ENCODE assay signal across 3 cellular contexts in the genomic region with DNA sequence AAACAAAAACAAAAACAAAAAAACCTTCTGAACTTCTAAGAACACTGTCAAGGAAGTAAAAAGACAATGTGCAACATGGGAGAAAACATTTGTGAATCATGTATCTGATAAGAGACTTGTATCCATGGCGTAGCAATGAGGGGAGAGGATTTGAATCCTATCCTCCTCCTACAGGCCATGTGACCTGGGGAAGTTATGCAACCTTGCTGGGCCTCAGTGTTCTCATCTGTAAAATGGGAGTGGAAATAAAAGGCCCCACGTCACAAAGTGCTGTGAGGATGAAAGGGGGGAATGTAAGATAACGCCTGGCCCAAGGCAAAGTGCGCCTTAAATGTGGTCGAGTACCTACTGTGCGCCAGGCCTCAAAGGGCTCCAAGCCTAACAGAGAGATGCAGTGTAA.
TF ChIP-seq lines count a peak whose summit lies in the region.

No MANE protein-coding gene starts in this region.

TF ChIP-seq in HepG2, 621 proteins besides CTCF, POLR2A, EP300 and RAD21:
- peak; percentile 63 for TF ChIP-seq ZNF629 (CRISPR knock-in tag; conservative IDR thresholded peaks at IDR 0.05)
- TF ChIP-seq SIX4 (CRISPR knock-in tag; IDR thresholded peaks at IDR 0.05), result no peak
- TF ChIP-seq DPF2 (CRISPR knock-in tag; IDR thresholded peaks at IDR 0.05; ENCODE audit: borderline replicate concordance, low read depth), result no peak

TF ChIP-seq in K562, 482 proteins besides CTCF, POLR2A, EP300 and RAD21:
- TF ChIP-seq, protein P1, sequence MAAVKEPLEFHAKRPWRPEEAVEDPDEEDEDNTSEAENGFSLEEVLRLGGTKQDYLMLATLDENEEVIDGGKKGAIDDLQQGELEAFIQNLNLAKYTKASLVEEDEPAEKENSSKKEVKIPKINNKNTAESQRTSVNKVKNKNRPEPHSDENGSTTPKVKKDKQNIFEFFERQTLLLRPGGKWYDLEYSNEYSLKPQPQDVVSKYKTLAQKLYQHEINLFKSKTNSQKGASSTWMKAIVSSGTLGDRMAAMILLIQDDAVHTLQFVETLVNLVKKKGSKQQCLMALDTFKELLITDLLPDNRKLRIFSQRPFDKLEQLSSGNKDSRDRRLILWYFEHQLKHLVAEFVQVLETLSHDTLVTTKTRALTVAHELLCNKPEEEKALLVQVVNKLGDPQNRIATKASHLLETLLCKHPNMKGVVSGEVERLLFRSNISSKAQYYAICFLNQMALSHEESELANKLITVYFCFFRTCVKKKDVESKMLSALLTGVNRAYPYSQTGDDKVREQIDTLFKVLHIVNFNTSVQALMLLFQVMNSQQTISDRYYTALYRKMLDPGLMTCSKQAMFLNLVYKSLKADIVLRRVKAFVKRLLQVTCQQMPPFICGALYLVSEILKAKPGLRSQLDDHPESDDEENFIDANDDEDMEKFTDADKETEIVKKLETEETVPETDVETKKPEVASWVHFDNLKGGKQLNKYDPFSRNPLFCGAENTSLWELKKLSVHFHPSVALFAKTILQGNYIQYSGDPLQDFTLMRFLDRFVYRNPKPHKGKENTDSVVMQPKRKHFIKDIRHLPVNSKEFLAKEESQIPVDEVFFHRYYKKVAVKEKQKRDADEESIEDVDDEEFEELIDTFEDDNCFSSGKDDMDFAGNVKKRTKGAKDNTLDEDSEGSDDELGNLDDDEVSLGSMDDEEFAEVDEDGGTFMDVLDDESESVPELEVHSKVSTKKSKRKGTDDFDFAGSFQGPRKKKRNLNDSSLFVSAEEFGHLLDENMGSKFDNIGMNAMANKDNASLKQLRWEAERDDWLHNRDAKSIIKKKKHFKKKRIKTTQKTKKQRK (IDR thresholded peaks at IDR 0.05; ENCODE audit: borderline replicate concordance, low read depth, low read length), result no peak
- peak; percentile 66 for TF ChIP-seq ADNP (tag; IDR thresholded peaks at IDR 0.05)
- TF ChIP-seq, protein P2, sequence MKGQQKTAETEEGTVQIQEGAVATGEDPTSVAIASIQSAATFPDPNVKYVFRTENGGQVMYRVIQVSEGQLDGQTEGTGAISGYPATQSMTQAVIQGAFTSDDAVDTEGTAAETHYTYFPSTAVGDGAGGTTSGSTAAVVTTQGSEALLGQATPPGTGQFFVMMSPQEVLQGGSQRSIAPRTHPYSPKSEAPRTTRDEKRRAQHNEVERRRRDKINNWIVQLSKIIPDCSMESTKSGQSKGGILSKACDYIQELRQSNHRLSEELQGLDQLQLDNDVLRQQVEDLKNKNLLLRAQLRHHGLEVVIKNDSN (CRISPR knock-in tag; IDR thresholded peaks at IDR 0.05), result peak; percentile 59
- TF ChIP-seq, protein P3, sequence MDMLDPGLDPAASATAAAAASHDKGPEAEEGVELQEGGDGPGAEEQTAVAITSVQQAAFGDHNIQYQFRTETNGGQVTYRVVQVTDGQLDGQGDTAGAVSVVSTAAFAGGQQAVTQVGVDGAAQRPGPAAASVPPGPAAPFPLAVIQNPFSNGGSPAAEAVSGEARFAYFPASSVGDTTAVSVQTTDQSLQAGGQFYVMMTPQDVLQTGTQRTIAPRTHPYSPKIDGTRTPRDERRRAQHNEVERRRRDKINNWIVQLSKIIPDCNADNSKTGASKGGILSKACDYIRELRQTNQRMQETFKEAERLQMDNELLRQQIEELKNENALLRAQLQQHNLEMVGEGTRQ (CRISPR knock-in tag; IDR thresholded peaks at IDR 0.05), result peak; percentile 53
- TF ChIP-seq, protein P4, sequence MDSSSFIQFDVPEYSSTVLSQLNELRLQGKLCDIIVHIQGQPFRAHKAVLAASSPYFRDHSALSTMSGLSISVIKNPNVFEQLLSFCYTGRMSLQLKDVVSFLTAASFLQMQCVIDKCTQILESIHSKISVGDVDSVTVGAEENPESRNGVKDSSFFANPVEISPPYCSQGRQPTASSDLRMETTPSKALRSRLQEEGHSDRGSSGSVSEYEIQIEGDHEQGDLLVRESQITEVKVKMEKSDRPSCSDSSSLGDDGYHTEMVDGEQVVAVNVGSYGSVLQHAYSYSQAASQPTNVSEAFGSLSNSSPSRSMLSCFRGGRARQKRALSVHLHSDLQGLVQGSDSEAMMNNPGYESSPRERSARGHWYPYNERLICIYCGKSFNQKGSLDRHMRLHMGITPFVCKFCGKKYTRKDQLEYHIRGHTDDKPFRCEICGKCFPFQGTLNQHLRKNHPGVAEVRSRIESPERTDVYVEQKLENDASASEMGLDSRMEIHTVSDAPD (CRISPR knock-in tag; IDR thresholded peaks at IDR 0.05), result no peak
- TF ChIP-seq, protein P5, sequence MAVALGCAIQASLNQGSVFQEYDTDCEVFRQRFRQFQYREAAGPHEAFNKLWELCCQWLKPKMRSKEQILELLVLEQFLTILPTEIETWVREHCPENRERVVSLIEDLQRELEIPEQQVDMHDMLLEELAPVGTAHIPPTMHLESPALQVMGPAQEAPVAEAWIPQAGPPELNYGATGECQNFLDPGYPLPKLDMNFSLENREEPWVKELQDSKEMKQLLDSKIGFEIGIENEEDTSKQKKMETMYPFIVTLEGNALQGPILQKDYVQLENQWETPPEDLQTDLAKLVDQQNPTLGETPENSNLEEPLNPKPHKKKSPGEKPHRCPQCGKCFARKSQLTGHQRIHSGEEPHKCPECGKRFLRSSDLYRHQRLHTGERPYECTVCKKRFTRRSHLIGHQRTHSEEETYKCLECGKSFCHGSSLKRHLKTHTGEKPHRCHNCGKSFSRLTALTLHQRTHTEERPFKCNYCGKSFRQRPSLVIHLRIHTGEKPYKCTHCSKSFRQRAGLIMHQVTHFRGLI (CRISPR knock-in tag; IDR thresholded peaks at IDR 0.05), result no peak
- peak; percentile 84 for TF ChIP-seq CEBPB (tag; IDR thresholded peaks at IDR 0.05)
- TF ChIP-seq RCOR1 (IDR thresholded peaks at IDR 0.05; ENCODE audit: borderline replicate concordance in 1 of 2, low read depth in 2 of 2, low read length in 2 of 2), result peak in 1 of 2 experiments; percentile 44; a peak in 2 of 4 replicates
- no peak for TF ChIP-seq RFX1 (IDR thresholded peaks at IDR 0.05)
- peak; percentile 75 for TF ChIP-seq RBM25 (IDR thresholded peaks at IDR 0.05; ENCODE audit: low read depth, low read length, severe bottlenecking)
- TF ChIP-seq NR2C1 (IDR thresholded peaks at IDR 0.05), result no peak
- no peak for TF ChIP-seq NR2C1 (tag; IDR thresholded peaks at IDR 0.05)
- TF ChIP-seq CEBPG (CRISPR knock-in tag; IDR thresholded peaks at IDR 0.05), result no peak; the same call in 1 of the 2 replicates
- peak; percentile 54 to 77; a peak in 3 of 4 replicates for TF ChIP-seq CEBPG (tag; conservative IDR thresholded peaks at IDR 0.05 in 1 of 2, IDR thresholded peaks at IDR 0.05 in 1 of 2)
- peak; percentile 41 to 44; a peak in 3 of 4 replicates for TF ChIP-seq KDM1A (IDR thresholded peaks at IDR 0.05)
- no peak for TF ChIP-seq ATF1 (CRISPR knock-in tag; IDR thresholded peaks at IDR 0.05)
- 0 out of 2 replicates have a peak, but pooled peaks have one; percentile 14 for TF ChIP-seq ATF1 (tag; IDR thresholded peaks at IDR 0.05)
- peak; percentile 38; the same call in 1 of the 2 replicates for TF ChIP-seq BCOR (IDR thresholded peaks at IDR 0.05)
- TF ChIP-seq ZKSCAN1 (IDR thresholded peaks at IDR 0.05; ENCODE audit: low read depth, low read length), result peak; percentile 81; the same call in 1 of the 2 replicates
- peak; percentile 65 for TF ChIP-seq CHD4 (IDR thresholded peaks at IDR 0.05; ENCODE audit: insufficient read depth, insufficient replicate concordance, low read depth, low read length, poor library complexity, severe bottlenecking)

TF ChIP-seq in neural cell, 6 proteins besides CTCF, POLR2A, EP300 and RAD21 (continued from another document):
- TF ChIP-seq EZH2 (IDR thresholded peaks at IDR 0.05; ENCODE audit: borderline replicate concordance, insufficient read depth, low read length, poor library complexity, severe bottlenecking), result no peak
